In genomic region chr7:18740579-18740988, GRCh38 we compare ENCODE assay signal across 16 cellular contexts.
DNase-seq lines count a peak whose midpoint lies in the region; ATAC-seq and TF ChIP-seq lines count a peak whose summit lies in the region.
"Had no signal": no experiment of that assay in that cellular context is flagged by ENCODE, and none has a peak within 500 bp of the region (broad histone marks: within the 10 kb centered on the region; RNA-seq: fewer than 3 reads in every experiment).

No MANE protein-coding gene starts in this region.

- H3K27ac Mint-ChIP-seq in activated CD4-positive, alpha-beta T cell treated with anti-CD3 and anti-CD28 coated beads, Interleukin-2, amount 10 ng/mL, durations not matched to agents 24 days and 14 days: peak overlapping the region; percentile 66
- H3K27ac Mint-ChIP-seq in stimulated activated effector memory CD8-positive, alpha-beta T cell treated with anti-CD3 and anti-CD28 coated beads, Interleukin-12 subunit alpha, Interleukin-12 subunit beta, amount 100 ng/mL, for 72 hours: no peak overlapping the region

- ATAC-seq in GM19452 (IDR thresholded peaks at IDR 0.05; ENCODE audit: unreplicated experiment): peak; percentile 82
- ATAC-seq in HG03432 (IDR thresholded peaks at IDR 0.05; ENCODE audit: unreplicated experiment): peak; percentile 39
- ATAC-seq in stimulated activated effector memory CD8-positive, alpha-beta T cell treated with anti-CD3 and anti-CD28 coated beads, Interleukin-12 subunit alpha, Interleukin-12 subunit beta, amount 100 ng/mL, for 72 hours: peak; percentile 97

- H3K36me3 Mint-ChIP-seq in activated CD4-positive, alpha-beta T cell treated with anti-CD3 and anti-CD28 coated beads, Interleukin-2, amount 10 ng/mL, durations not matched to agents 24 days and 14 days (ENCODE audit: low read depth): no peaks in the 10 kb centered on the region
- H3K36me3 Mint-ChIP-seq in stimulated activated effector memory CD8-positive, alpha-beta T cell treated with anti-CD3 and anti-CD28 coated beads, Interleukin-12 subunit alpha, Interleukin-12 subunit beta, amount 100 ng/mL, for 72 hours: no peaks in the 10 kb centered on the region

- POLR2A ChIA-PET in HEK293T (lab: Yijun Ruan, JAX): no interaction called here

- H3K9me3 Mint-ChIP-seq in activated CD4-positive, alpha-beta T cell treated with anti-CD3 and anti-CD28 coated beads, Interleukin-2, amount 10 ng/mL, durations not matched to agents 24 days and 14 days: peaks cover 15% of the 10 kb centered on the region
- H3K9me3 Mint-ChIP-seq in stimulated activated effector memory CD8-positive, alpha-beta T cell treated with anti-CD3 and anti-CD28 coated beads, Interleukin-12 subunit alpha, Interleukin-12 subunit beta, amount 100 ng/mL, for 72 hours: peaks cover 5% of the 10 kb centered on the region

- CTCF ChIA-PET in HEK293T (lab: Yijun Ruan, JAX): no interaction called here

- no peak overlapping the region for H3K4me3 Mint-ChIP-seq in activated CD4-positive, alpha-beta T cell treated with anti-CD3 and anti-CD28 coated beads, Interleukin-2, amount 10 ng/mL, durations not matched to agents 24 days and 14 days
- H3K4me3 Mint-ChIP-seq in stimulated activated effector memory CD8-positive, alpha-beta T cell treated with anti-CD3 and anti-CD28 coated beads, Interleukin-12 subunit alpha, Interleukin-12 subunit beta, amount 100 ng/mL, for 72 hours: no peak overlapping the region

- no peaks in the 10 kb centered on the region for H3K27me3 Mint-ChIP-seq in activated CD4-positive, alpha-beta T cell treated with anti-CD3 and anti-CD28 coated beads, Interleukin-2, amount 10 ng/mL, durations not matched to agents 24 days and 14 days

- DNase-seq in activated CD4-positive, alpha-beta T cell treated with anti-CD3 and anti-CD28 coated beads, Interleukin-2, amount 10 ng/mL, durations not matched to agents 24 days and 14 days: peak; percentile 58
- DNase-seq in activated CD4-positive, alpha-beta T cell treated with anti-CD3 and anti-CD28 coated beads, Interleukin-2, amount 50 U/mL, for 48 hours: no peak
- no peak for DNase-seq in stimulated activated effector memory CD8-positive, alpha-beta T cell treated with anti-CD3 and anti-CD28 coated beads, Interleukin-12 subunit alpha, Interleukin-12 subunit beta, amount 100 ng/mL, for 72 hours (ENCODE audit: low spot score in 2 of 2)
- no peak for DNase-seq in stimulated activated CD8-positive, alpha-beta memory T cell treated with anti-CD3 and anti-CD28 coated beads, Interleukin-4, amount 100 ng/mL, for 48 hours
- DNase-seq in NCI-H1105 treated with DMSO at 0.1 percent for 48 hours (lab: John Stamatoyannopoulos, UW) (no peak), HEK293T (ENCODE audit: extremely low spot score) (no peak)
- DNase-seq: C1 segment of cervical spinal cord; DMS 273 treated with DMSO at 0.1 percent for 48 hours; H7; NCI-H146; NCI-H226; NCI-H526 treated with DMSO at 0.1 percent for 48 hours; NK-92 treated with Interleukin-12 subunit alpha and Interleukin-12 subunit beta, amount 100 ng/mL, for 24 hours; OCI-M1 had no signal

- intact Hi-C loops in activated CD4-positive, alpha-beta T cell treated with anti-CD3 and anti-CD28 coated beads, Interleukin-2, amount 10 ng/mL, durations not matched to agents 24 days and 14 days (cut with micrococcal nuclease): loop anchor here (5.0 kb wide), 1 partner anchor 122 kb away; no protein-coding TSS in a partner anchor

- H3K4me1 Mint-ChIP-seq in activated CD4-positive, alpha-beta T cell treated with anti-CD3 and anti-CD28 coated beads, Interleukin-2, amount 10 ng/mL, durations not matched to agents 24 days and 14 days: peaks cover 3% of the 10 kb centered on the region
- H3K4me1 Mint-ChIP-seq in stimulated activated effector memory CD8-positive, alpha-beta T cell treated with anti-CD3 and anti-CD28 coated beads, Interleukin-12 subunit alpha, Interleukin-12 subunit beta, amount 100 ng/mL, for 72 hours: peaks cover 6% of the 10 kb centered on the region

TF ChIP-seq in HEK293T, 16 proteins besides CTCF, POLR2A, EP300 and RAD21:
- TF ChIP-seq SP1 (IDR thresholded peaks at IDR 0.05) (no peak), HDGF (IDR thresholded peaks at IDR 0.05; ENCODE audit: borderline replicate concordance) (no peak), LEF1 (IDR thresholded peaks at IDR 0.05; ENCODE audit: borderline replicate concordance) (no peak), ELF4 (IDR thresholded peaks at IDR 0.05) (no peak), BHLHE40 (IDR thresholded peaks at IDR 0.05; ENCODE audit: borderline replicate concordance) (no peak), ZNF384 (IDR thresholded peaks at IDR 0.05) (no peak), FOXM1 (IDR thresholded peaks at IDR 0.05; ENCODE audit: borderline replicate concordance) (no peak)

Comparison
In these comparisons a context has a peak if more than half of its experiments do, and no peak if none do; other contexts are left out.
1. ATAC-seq: peak in every context shown above with its lines; median percentile 97 in stimulated activated effector memory CD8-positive, alpha-beta T cell treated with anti-CD3 and anti-CD28 coated beads, Interleukin-12 subunit alpha, Interleukin-12 subunit beta, amount 100 ng/mL, for 72 hours; 82 in GM19452; 39 in HG03432.